In genomic region chr6:26457796-26458688, GRCh38 we compare ENCODE assay signal across 8 cellular contexts. TPM values are rescaled to one million over a fixed set of nuclear protein-coding genes. Genes with fewer than 3 reads are reported as not detected.
DNase-seq lines count a peak whose midpoint lies in the region; ATAC-seq and TF ChIP-seq lines count a peak whose summit lies in the region.

BTN2A1 (plus strand) TSS chr6:26457955; CDS start chr6:26458637, 682 bp downstream.

- RAD21 ChIA-PET in HCT116 (lab: Charles Lee; ENCODE audit: low non-redundant PET in 1 of 2, low total read pairs in 2 of 2, uncharacterized antibody in 2 of 2, unreplicated experiment in 2 of 2) = no interaction called here

- H2AFZ ChIP-seq in HCT116 (ENCODE audit: low read depth, low read length, poor library complexity, severe bottlenecking) (peak within 1 kb of the TSS; percentile 99), MM.1S (ENCODE audit: low read length) (peak within 1 kb of the TSS; percentile 90)

- H3K79me2 ChIP-seq in HCT116 (ENCODE audit: insufficient read depth, low read length) (peaks cover 36% of the 10 kb centered on the region), MM.1S (ENCODE audit: low read length) (peaks cover 34% of the 10 kb centered on the region)

- H3K4me1 ChIP-seq in HCT116 (ENCODE audit: control insufficient read depth in 1 of 2, insufficient read depth in 2 of 2, low read length in 2 of 2) = peaks cover 0 to 13% of the 10 kb centered on the region in 2 experiments; a peak in 3 of 4 replicates
- H3K4me1 ChIP-seq in MM.1S (ENCODE audit: low read length) = 0 out of 2 replicates have a peak, but pooled peaks cover 12% of the 10 kb centered on the region

- H3K9me3 Mint-ChIP-seq in neural crest cell = no peaks in the 10 kb centered on the region

- BruUV-seq in HCT116 (replicated peaks; lab: Mats Ljungman, UMichigan) = TSS peak; percentile 67

- no peaks in the 10 kb centered on the region for H4K20me1 ChIP-seq in HCT116 (ENCODE audit: insufficient read depth)
- no peaks in the 10 kb centered on the region for H4K20me1 ChIP-seq in MM.1S (ENCODE audit: insufficient read depth, low read length)

- H3K36me3 ChIP-seq in HCT116 (ENCODE audit: control insufficient read depth in 1 of 2, insufficient read depth in 2 of 2, low read length in 2 of 2) (peaks cover 13 to 20% of the 10 kb centered on the region in 2 experiments; a peak in 3 of 4 replicates), MM.1S (replicated peaks; ENCODE audit: insufficient read depth, low read length) (peaks cover 5% of the 10 kb centered on the region; the same call in 1 of the 2 replicates)

- H3K4me1 Mint-ChIP-seq in neural crest cell = peaks cover 36% of the 10 kb centered on the region

- peak within 1 kb of the TSS; percentile 67 for H3K27ac ChIP-seq in HCT116 (ENCODE audit: low read depth, low read length)
- peak within 1 kb of the TSS; percentile 48; the same call in 1 of the 2 replicates for H3K27ac ChIP-seq in MM.1S (ENCODE audit: low read length)
- peak within 1 kb of the TSS; percentile 90 for H3K27ac ChIP-seq in substantia nigra (ENCODE audit: low read depth, low read length, poor library complexity, severe bottlenecking)

- TF ChIP-seq CTCF in HCT116 (IDR thresholded peaks at IDR 0.05 in 2 of 3, conservative IDR thresholded peaks at IDR 0.05 in 1 of 3; ENCODE audit: borderline replicate concordance in 1 of 3, insufficient read depth in 1 of 3, low read depth in 2 of 3, low read length in 2 of 3) (0 out of 6 replicates have a peak, but pooled peaks of 1 of the 3 experiments have one; percentile 15), MM.1S (IDR thresholded peaks at IDR 0.05; ENCODE audit: low read length) (no peak), neural crest cell (conservative IDR thresholded peaks at IDR 0.05) (no peak)

- H3K9me2 ChIP-seq in HCT116 (ENCODE audit: insufficient read depth) (no peaks in the 10 kb centered on the region), MM.1S (replicated peaks; ENCODE audit: insufficient read depth, low read length) (no peaks in the 10 kb centered on the region)

- intact Hi-C loops in HCT116 (cut with micrococcal nuclease) = no loop called here

- DNase-seq in GDM1 (lab: John Stamatoyannopoulos, UW) (peak; percentile 71), HCT116 (ENCODE audit: low read depth, low spot score) (peak; percentile 84), MM.1S (peak; percentile 86), SIG-M5 treated with dmso at 0.1 percent for 504 hours (lab: John Stamatoyannopoulos, UW; ENCODE audit: unreplicated experiment) (peak; percentile 89), foreskin melanocyte (peak; percentile 91), neural crest cell (ENCODE audit: low read depth, low spot score) (peak; percentile 56), substantia nigra (lab: John Stamatoyannopoulos, UW) (peak in 48 of 49 donors; percentile 15 to 93 (median 70))
- DNase-seq in activated naive CD4-positive, alpha-beta T cell treated with Interleukin-2 at 50 U/mL for 16 hours = peak; percentile 65

- H3K9me3 ChIP-seq in HCT116 (ENCODE audit: control insufficient read depth in 1 of 2, insufficient read depth in 1 of 2, low read depth in 1 of 2, low read length in 2 of 2) (no peaks in the 10 kb centered on the region), MM.1S (replicated peaks; ENCODE audit: insufficient read depth, low read length) (no peaks in the 10 kb centered on the region)

- peak; percentile 99 for ATAC-seq in HCT116

- H3K9ac ChIP-seq in HCT116 (ENCODE audit: low read length) = peak within 1 kb of the TSS; percentile 91
- peak within 1 kb of the TSS; percentile 91 for H3K9ac ChIP-seq in MM.1S (ENCODE audit: low read length)

- peak within 1 kb of the TSS; percentile 99 for H3K27ac Mint-ChIP-seq in neural crest cell (ENCODE audit: unreplicated experiment)

- H3K36me3 Mint-ChIP-seq in neural crest cell (ENCODE audit: low read depth) = peaks cover 13% of the 10 kb centered on the region

- H3K4me2 ChIP-seq in HCT116 (ENCODE audit: low read length) (peak within 1 kb of the TSS; percentile 87), MM.1S (ENCODE audit: low read depth, low read length) (peak within 1 kb of the TSS; percentile 74)

- H3K4me3 ChIP-seq in HCT116 (replicated peaks in 1 of 2; ENCODE audit: low read depth in 1 of 2, low read length in 2 of 2) (peak within 1 kb of the TSS; percentile 77 to 88), MM.1S (ENCODE audit: low read length) (peak within 1 kb of the TSS; percentile 91)

- no peaks in the 10 kb centered on the region for H3K27me3 Mint-ChIP-seq in neural crest cell (ENCODE audit: low read depth)

- CTCF ChIA-PET in HCT116 (lab: Charles Lee) = no interaction called here

- H3K27me3 ChIP-seq in HCT116 (ENCODE audit: insufficient read depth, low read length) (no peaks in the 10 kb centered on the region), MM.1S (replicated peaks; ENCODE audit: insufficient read depth, low read length) (no peaks in the 10 kb centered on the region)

- POLR2A ChIA-PET in HCT116 (lab: Charles Lee) = no interaction called here

- no peaks in the 10 kb centered on the region for H3F3A ChIP-seq in MM.1S (ENCODE audit: insufficient read depth, low read length)

- no peak for TF ChIP-seq RAD21 in HCT116 (IDR thresholded peaks at IDR 0.05; ENCODE audit: low read depth)

- no peak for TF ChIP-seq POLR2A in HCT116 (IDR thresholded peaks at IDR 0.05; ENCODE audit: borderline replicate concordance, extremely low read depth, insufficient read depth, insufficient read length)

- peak within 1 kb of the TSS; percentile 98 for H3K4me3 Mint-ChIP-seq in neural crest cell

TF ChIP-seq in HCT116, 20 proteins besides CTCF, POLR2A, EP300 and RAD21:
- TF ChIP-seq EZH2 (IDR thresholded peaks at IDR 0.05) (no peak), YY1 (IDR thresholded peaks at IDR 0.05; ENCODE audit: extremely low read depth, insufficient replicate concordance, low read depth, low read length) (peak; percentile 88), TCF7L2 (IDR thresholded peaks at IDR 0.05; ENCODE audit: borderline replicate concordance, extremely low read depth, insufficient read depth, insufficient read length) (no peak), ZNF274 (IDR thresholded peaks at IDR 0.05; ENCODE audit: low read depth, low read length) (no peak), POLR2AphosphoS5 (IDR thresholded peaks at IDR 0.05; ENCODE audit: low read depth, low read length) (peak; percentile 83), CBX3 (IDR thresholded peaks at IDR 0.05; ENCODE audit: low read depth) (no peak), SRF (IDR thresholded peaks at IDR 0.05; ENCODE audit: low read depth) (peak; percentile 34; the same call in 1 of the 2 replicates), SIN3A (IDR thresholded peaks at IDR 0.05; ENCODE audit: low read depth) (no peak), ELF1 (IDR thresholded peaks at IDR 0.05; ENCODE audit: borderline replicate concordance, low read depth) (no peak), EZH2phosphoT487 (IDR thresholded peaks at IDR 0.05; ENCODE audit: borderline replicate concordance) (no peak)
- TF ChIP-seq, protein P1, sequence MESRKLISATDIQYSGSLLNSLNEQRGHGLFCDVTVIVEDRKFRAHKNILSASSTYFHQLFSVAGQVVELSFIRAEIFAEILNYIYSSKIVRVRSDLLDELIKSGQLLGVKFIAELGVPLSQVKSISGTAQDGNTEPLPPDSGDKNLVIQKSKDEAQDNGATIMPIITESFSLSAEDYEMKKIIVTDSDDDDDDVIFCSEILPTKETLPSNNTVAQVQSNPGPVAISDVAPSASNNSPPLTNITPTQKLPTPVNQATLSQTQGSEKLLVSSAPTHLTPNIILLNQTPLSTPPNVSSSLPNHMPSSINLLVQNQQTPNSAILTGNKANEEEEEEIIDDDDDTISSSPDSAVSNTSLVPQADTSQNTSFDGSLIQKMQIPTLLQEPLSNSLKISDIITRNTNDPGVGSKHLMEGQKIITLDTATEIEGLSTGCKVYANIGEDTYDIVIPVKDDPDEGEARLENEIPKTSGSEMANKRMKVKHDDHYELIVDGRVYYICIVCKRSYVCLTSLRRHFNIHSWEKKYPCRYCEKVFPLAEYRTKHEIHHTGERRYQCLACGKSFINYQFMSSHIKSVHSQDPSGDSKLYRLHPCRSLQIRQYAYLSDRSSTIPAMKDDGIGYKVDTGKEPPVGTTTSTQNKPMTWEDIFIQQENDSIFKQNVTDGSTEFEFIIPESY (IDR thresholded peaks at IDR 0.05; ENCODE audit: extremely low read depth, insufficient replicate concordance, low read length) = no peak
- TF ChIP-seq, protein P2, sequence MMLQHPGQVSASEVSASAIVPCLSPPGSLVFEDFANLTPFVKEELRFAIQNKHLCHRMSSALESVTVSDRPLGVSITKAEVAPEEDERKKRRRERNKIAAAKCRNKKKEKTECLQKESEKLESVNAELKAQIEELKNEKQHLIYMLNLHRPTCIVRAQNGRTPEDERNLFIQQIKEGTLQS (IDR thresholded peaks at IDR 0.05) = no peak

RNA-seq across cellular contexts. Expression of gene BTN2A1, which starts in this region (rescaled TPM):
- total RNA-seq in HCT116 (2021; ENCODE audit: unreplicated experiment) = 11.2 TPM
- polyA plus RNA-seq in HCT116 (2012) = 11.1 and 12.0 TPM in 2 replicates
- 25.2 and 25.8 TPM in 2 replicates for total RNA-seq in neural crest cell

Comparison
In these comparisons a context has a peak if more than half of its experiments do, and no peak if none do; other contexts are left out.
1. Peak in every context shown above with its lines: DNase-seq, ATAC-seq, H3K4me3 ChIP-seq and H3K27ac ChIP-seq.